ENCODE assay signal across 35 cellular contexts in the genomic region with DNA sequence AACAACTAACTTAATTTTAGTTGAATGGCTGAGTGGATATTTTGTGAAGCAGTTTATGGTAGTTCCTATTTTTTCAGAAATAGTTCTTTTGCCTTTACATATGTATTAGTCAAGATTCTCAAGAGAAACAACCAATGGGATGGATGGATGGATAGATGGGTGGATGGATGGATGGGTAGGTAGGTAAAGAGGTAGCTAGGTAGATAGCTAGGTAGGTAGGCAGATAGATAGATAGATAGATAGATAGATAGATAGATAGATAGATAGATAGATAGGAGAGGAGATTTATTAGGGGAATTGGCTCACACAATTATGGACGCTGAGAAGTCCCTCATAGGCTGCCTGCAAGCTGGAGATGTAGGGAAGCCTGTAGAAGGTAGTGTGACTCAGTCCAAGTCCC.
DNase-seq lines count a peak whose midpoint lies in the region; ATAC-seq, FAIRE-seq and TF ChIP-seq lines count a peak whose summit lies in the region.
"Had no signal": no experiment of that assay in that cellular context is flagged by ENCODE, and none has a peak within 500 bp of the region (broad histone marks: within the 10 kb centered on the region; RNA-seq: fewer than 3 reads in every experiment).

No MANE protein-coding gene starts in this region.

- peaks cover 6% of the 10 kb centered on the region for H3K36me3 Mint-ChIP-seq in T-helper 2 cell treated with Interferon-gamma antibody and Interleukin-4, amounts not matched to agents 5 μg/mL and 100 μg/mL, for 36 hours (ENCODE audit: low read depth)
- peaks cover 4% of the 10 kb centered on the region for H3K36me3 Mint-ChIP-seq in progenitor cell of endocrine pancreas (ENCODE audit: insufficient read depth)

- H3K36me3 ChIP-seq in K562 (ENCODE audit: control insufficient read depth, insufficient read depth, low read length) = peaks cover 12% of the 10 kb centered on the region; the same call in 2 of the 3 replicates
- H3K36me3 ChIP-seq: BE2C, BLaER1 had no signal

- in situ Hi-C loops in K562 (cut with MboI) = no loop called here

- 0 out of 3 replicates have a peak, but pooled peaks cover 7% of the 10 kb centered on the region for H3K79me2 ChIP-seq in K562 (ENCODE audit: control insufficient read depth, insufficient read depth, low read length)

- POLR2A ChIA-PET in K562 (lab: Yijun Ruan, JAX) = no interaction called here

- H3K4me1 ChIP-seq in K562 (replicated peaks in 1 of 2; ENCODE audit: control insufficient read depth in 2 of 2, insufficient read depth in 2 of 2, low read length in 2 of 2) = no peaks in the 10 kb centered on the region
- H3K4me1 ChIP-seq: BLaER1; BLaER1 treated with 17β-estradiol and CSF1 and Interleukin-3, amounts not matched to agents 10 nM and 100 nM; Caco-2 had no signal

- TF ChIP-seq RAD21 in K562 (CRISPR knock-in tag; conservative IDR thresholded peaks at IDR 0.05 in 1 of 2, IDR thresholded peaks at IDR 0.05 in 1 of 2) = no peak

- ATAC-seq in K562 = no peak
- no peak for ATAC-seq in HG02981 (IDR thresholded peaks at IDR 0.05; ENCODE audit: unreplicated experiment)
- no peak for ATAC-seq in GM18505 (IDR thresholded peaks at IDR 0.05; ENCODE audit: unreplicated experiment)
- ATAC-seq: A549; CD8-positive, alpha-beta T cell had no signal

- no peaks in the 10 kb centered on the region for H4K20me1 ChIP-seq in K562 (replicated peaks; ENCODE audit: control insufficient read depth, insufficient read depth, low read length)
- H4K20me1 ChIP-seq: BLaER1; BLaER1 treated with 17β-estradiol and CSF1 and Interleukin-3, amounts not matched to agents 10 nM and 100 nM had no signal

- H3K27me3 ChIP-seq in K562 (ENCODE audit: control insufficient read depth in 2 of 2, insufficient read depth in 2 of 2, low read length in 2 of 2) = no peaks in the 10 kb centered on the region
- H3K27me3 ChIP-seq: BE2C; BLaER1; BLaER1 treated with 17β-estradiol and CSF1 and Interleukin-3, amounts not matched to agents 10 nM and 100 nM had no signal

- no peaks in the 10 kb centered on the region for H3K9me3 ChIP-seq in K562 (replicated peaks; ENCODE audit: control insufficient read depth, insufficient read depth, low read depth, low read length)
- H3K9me3 ChIP-seq: A549; BE2C; BLaER1; BLaER1 treated with 17β-estradiol and CSF1 and Interleukin-3, amounts not matched to agents 10 nM and 100 nM; Caco-2 had no signal

- DNase-seq in T-helper 2 cell treated with Interferon-gamma antibody and Interleukin-4, amounts not matched to agents 5 μg/mL and 100 μg/mL, for 36 hours (ENCODE audit: low spot score) = no peak
- DNase-seq in T-helper 2 cell (no peak), K562 (ENCODE audit: extremely low read depth in 1 of 4, low spot score in 3 of 4) (no peak), progenitor cell of endocrine pancreas (ENCODE audit: low spot score, unreplicated experiment) (no peak)
- DNase-seq: 8988T; ACHN; AML-193; BE2C; C1 segment of cervical spinal cord; Caco-2; Calu3; CD4-positive, alpha-beta memory T cell; CD4-positive, alpha-beta T cell; CD4-positive, CD25-positive, alpha-beta regulatory T cell; CD8-positive, alpha-beta memory T cell; CD8-positive, alpha-beta T cell; COR-L47; DMS 273 treated with DMSO at 0.1 percent for 48 hours; DMS153; DMS53; DMS79; DMS79 treated with DMSO at 0.1 percent for 48 hours; DND-41; EL had no signal

- intact Hi-C loops in K562 (cut with micrococcal nuclease) = no loop called here

- peak overlapping the region; percentile 7 for H3K27ac Mint-ChIP-seq in T-helper 2 cell treated with Interferon-gamma antibody and Interleukin-4, amounts not matched to agents 5 μg/mL and 100 μg/mL, for 36 hours
- peak overlapping the region; percentile 22 for H3K27ac Mint-ChIP-seq in progenitor cell of endocrine pancreas
- H3K27ac Mint-ChIP-seq: B cell; CD14-positive monocyte; CD4-positive, alpha-beta memory T cell; CD4-positive, alpha-beta T cell; CD4-positive, CD25-positive, alpha-beta regulatory T cell; CD8-positive, alpha-beta T cell had no signal

- TF ChIP-seq CTCF in K562 (IDR thresholded peaks at IDR 0.05 in 2 of 3, conservative IDR thresholded peaks at IDR 0.05 in 1 of 3; ENCODE audit: insufficient read depth in 2 of 3, low read depth in 1 of 3, low read length in 3 of 3) (no peak), progenitor cell of endocrine pancreas (IDR thresholded peaks at IDR 0.05; ENCODE audit: unreplicated experiment) (no peak)

- FAIRE-seq in K562 (lab: Jason Lieb, UNC) = no peak
- FAIRE-seq: A204.1, A549, D721Med had no signal

- H3K9ac ChIP-seq in K562 (ENCODE audit: insufficient read depth in 1 of 2, low read depth in 2 of 2, low read length in 2 of 2) = no peak overlapping the region
- H3K9ac ChIP-seq: BLaER1; BLaER1 treated with 17β-estradiol and CSF1 and Interleukin-3, amounts not matched to agents 10 nM and 100 nM had no signal

- TF ChIP-seq POLR2A in K562 (conservative IDR thresholded peaks at IDR 0.05) = no peak
- no peak for TF ChIP-seq POLR2A in GM18505 (IDR thresholded peaks at IDR 0.05; ENCODE audit: borderline replicate concordance, extremely low read depth, insufficient read depth, insufficient read length)

- no peak for TF ChIP-seq EP300 in K562 (IDR thresholded peaks at IDR 0.05; ENCODE audit: low read length)

- no peaks in the 10 kb centered on the region for H3K27me3 Mint-ChIP-seq in T-helper 2 cell treated with Interferon-gamma antibody and Interleukin-4, amounts not matched to agents 5 μg/mL and 100 μg/mL, for 36 hours (ENCODE audit: low read depth)
- no peaks in the 10 kb centered on the region for H3K27me3 Mint-ChIP-seq in progenitor cell of endocrine pancreas
- H3K27me3 Mint-ChIP-seq: B cell; CD4-positive, alpha-beta memory T cell; CD4-positive, alpha-beta T cell; CD4-positive, CD25-positive, alpha-beta regulatory T cell; CD8-positive, alpha-beta memory T cell had no signal

- H3K9me1 ChIP-seq in K562 (ENCODE audit: control insufficient read depth, insufficient read depth, low read length) = no peaks in the 10 kb centered on the region

- H3K4me1 Mint-ChIP-seq in T-helper 2 cell treated with Interferon-gamma antibody and Interleukin-4, amounts not matched to agents 5 μg/mL and 100 μg/mL, for 36 hours (ENCODE audit: low read depth) = peaks cover 11% of the 10 kb centered on the region
- no peaks in the 10 kb centered on the region for H3K4me1 Mint-ChIP-seq in progenitor cell of endocrine pancreas (ENCODE audit: low read depth)
- H3K4me1 Mint-ChIP-seq: CD14-positive monocyte had no signal

- no peak overlapping the region for H3K4me2 ChIP-seq in K562 (ENCODE audit: insufficient read depth, low read length)
- H3K4me2 ChIP-seq: A549; BLaER1; BLaER1 treated with 17β-estradiol and CSF1 and Interleukin-3, amounts not matched to agents 10 nM and 100 nM had no signal

- H3K9me3 Mint-ChIP-seq in T-helper 2 cell treated with Interferon-gamma antibody and Interleukin-4, amounts not matched to agents 5 μg/mL and 100 μg/mL, for 36 hours = no peaks in the 10 kb centered on the region
- no peaks in the 10 kb centered on the region for H3K9me3 Mint-ChIP-seq in progenitor cell of endocrine pancreas (ENCODE audit: low read depth)
- H3K9me3 Mint-ChIP-seq: CD4-positive, alpha-beta T cell had no signal

- H3K27ac ChIP-seq in K562 (ENCODE audit: extremely low read depth, low read depth, low read length) = no peak overlapping the region
- H3K27ac ChIP-seq: 22Rv1; A549; BLaER1; BLaER1 treated with 17β-estradiol and CSF1 and Interleukin-3, amounts not matched to agents 10 nM and 100 nM; C4-2B had no signal

- H3K4me3 Mint-ChIP-seq in T-helper 2 cell treated with Interferon-gamma antibody and Interleukin-4, amounts not matched to agents 5 μg/mL and 100 μg/mL, for 36 hours = no peak overlapping the region
- no peak overlapping the region for H3K4me3 Mint-ChIP-seq in progenitor cell of endocrine pancreas (ENCODE audit: low read depth)
- H3K4me3 Mint-ChIP-seq: B cell; CD14-positive monocyte; CD4-positive, alpha-beta memory T cell; CD4-positive, alpha-beta T cell; CD4-positive, CD25-positive, alpha-beta regulatory T cell; CD8-positive, alpha-beta memory T cell; CD8-positive, alpha-beta T cell had no signal

- no TSS peak for BruUV-seq in K562 (replicated peaks; lab: Mats Ljungman, UMichigan)

- CTCF ChIA-PET in K562 (lab: Yijun Ruan, JAX; ENCODE audit: low intra/inter-chr PET ratio) = no interaction called here

- H3K4me3 ChIP-seq in K562 = no peak overlapping the region
- H3K4me3 ChIP-seq: A549; BLaER1; BLaER1 treated with 17β-estradiol and CSF1 and Interleukin-3, amounts not matched to agents 10 nM and 100 nM had no signal

- no peak overlapping the region for H2AFZ ChIP-seq in K562 (ENCODE audit: low read depth, low read length)

- 56% methylated on average over 1 of the region's 1 CpG for WGBS in K562 (ENCODE audit: insufficient coverage, low coverage, missing lambda C conversion rate)

TF ChIP-seq in K562, 482 proteins besides CTCF, POLR2A, EP300 and RAD21:
- TF ChIP-seq KDM2B (CRISPR knock-in tag; IDR thresholded peaks at IDR 0.05) = no peak
- TF ChIP-seq DACH1 (IDR thresholded peaks at IDR 0.05; ENCODE audit: partially characterized antibody) = peak; percentile 99
- peak in 1 of 2 experiments; percentile 42; a peak in 1 of 4 replicates for TF ChIP-seq MCM7 (IDR thresholded peaks at IDR 0.05)
TF ChIP-seq in K562: peak in this region for 2.
